27 cellular contexts compared by ENCODE assay signal in genomic region chr15:75148293-75148692, GRCh38.
"Had no signal": no experiment of that assay in that cellular context is flagged by ENCODE, and none has a peak within 500 bp of the region (broad histone marks: within the 10 kb centered on the region; RNA-seq: fewer than 3 reads in every experiment).

No MANE protein-coding gene starts in this region.

- FAIRE-seq: colon had no signal

- DNase-seq: activated B cell treated with CpG ODN at 0.5 μM for 24 hours; activated CD4-positive, alpha-beta T cell treated with anti-CD3 and anti-CD28 coated beads for 48 hours; activated CD4-positive, alpha-beta T cell treated with anti-CD3 and anti-CD28 coated beads, Interleukin-2, amount 50 U/mL, for 1 hour; activated CD4-positive, alpha-beta T cell treated with anti-CD3 and anti-CD28 coated beads, Interleukin-2, amount 50 U/mL, for 48 hours; activated CD8-positive, alpha-beta memory T cell treated with anti-CD3 and anti-CD28 coated beads for 24 hours; activated CD8-positive, alpha-beta T cell treated with anti-CD3 and anti-CD28 coated beads for 36 hours; activated effector memory CD4-positive, alpha-beta T cell treated with Interleukin-2 at 50 U/mL for 16 hours; activated gamma-delta T cell treated with Interleukin-2 at 50 U/mL for 16 hours; activated naive CD4-positive, alpha-beta T cell treated with anti-CD3 and anti-CD28 coated beads, Interleukin-2, amount 50 U/mL, for 16 hours; activated naive CD4-positive, alpha-beta T cell treated with Interleukin-2 at 50 U/mL for 16 hours; activated T-cell treated with anti-CD3 and anti-CD28 coated beads, Interleukin-2, amount 50 U/mL, for 4 hours; amygdala; aorta; body of pancreas; caudate nucleus; cortex of kidney; dermis blood vessel endothelial cell; effector CD4-positive, alpha-beta T cell; effector memory CD8-positive, alpha-beta T cell; foreskin melanocyte; heart right ventricle; T-helper 17 cell; WERI-Rb-1 had no signal

- H3K4me3 ChIP-seq: body of pancreas, esophagus muscularis mucosa, gastroesophageal sphincter, heart right ventricle, hepatocyte had no signal
